ENCODE assay signal across 8 cellular contexts in the genomic region with DNA sequence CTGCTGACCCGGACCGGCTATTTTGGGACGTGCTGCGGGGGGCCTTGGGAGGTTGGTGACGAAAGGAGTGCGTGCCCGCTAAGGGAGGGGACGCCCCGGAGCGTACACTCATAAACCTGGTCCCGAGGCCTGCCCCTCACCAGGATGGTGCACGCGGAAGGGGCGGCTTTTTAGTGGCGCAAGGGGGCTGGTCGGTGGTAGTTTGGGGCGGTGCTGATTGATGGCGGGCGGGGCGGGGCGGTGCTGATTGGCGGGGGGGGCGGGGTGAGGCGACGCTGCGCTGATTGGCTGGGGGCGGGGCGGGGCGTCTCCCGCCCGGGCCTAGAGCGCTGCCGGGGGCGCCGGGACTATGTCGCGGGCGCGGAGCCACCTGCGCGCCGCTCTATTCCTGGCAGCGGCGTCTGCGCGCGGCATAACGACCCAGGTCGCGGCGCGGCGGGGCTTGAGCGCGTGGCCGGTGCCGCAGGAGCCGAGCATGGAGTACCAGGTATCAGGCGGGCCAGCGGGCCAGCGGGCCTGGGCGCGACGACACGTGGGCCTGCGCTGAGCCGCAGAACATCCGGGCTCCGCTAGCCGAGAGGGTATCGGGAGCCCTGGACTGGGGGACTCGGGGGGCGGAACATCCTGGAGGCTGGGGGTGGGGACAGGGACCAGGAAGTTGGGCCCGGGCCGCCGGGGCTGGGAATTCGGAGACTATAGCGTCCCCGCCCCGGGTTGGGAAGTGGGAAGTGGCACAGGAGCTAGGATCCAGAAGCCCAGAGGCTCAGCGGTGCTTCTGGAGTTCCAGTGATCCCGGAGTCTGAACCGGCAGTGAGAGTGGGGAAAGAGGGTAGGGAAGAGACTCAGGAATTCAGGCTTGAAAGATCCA. TPM values are rescaled to one million over a fixed set of nuclear protein-coding genes. Genes with fewer than 3 reads are reported as not detected.
DNase-seq lines count a peak whose midpoint lies in the region; ATAC-seq, FAIRE-seq and TF ChIP-seq lines count a peak whose summit lies in the region.

A gene with protein sequence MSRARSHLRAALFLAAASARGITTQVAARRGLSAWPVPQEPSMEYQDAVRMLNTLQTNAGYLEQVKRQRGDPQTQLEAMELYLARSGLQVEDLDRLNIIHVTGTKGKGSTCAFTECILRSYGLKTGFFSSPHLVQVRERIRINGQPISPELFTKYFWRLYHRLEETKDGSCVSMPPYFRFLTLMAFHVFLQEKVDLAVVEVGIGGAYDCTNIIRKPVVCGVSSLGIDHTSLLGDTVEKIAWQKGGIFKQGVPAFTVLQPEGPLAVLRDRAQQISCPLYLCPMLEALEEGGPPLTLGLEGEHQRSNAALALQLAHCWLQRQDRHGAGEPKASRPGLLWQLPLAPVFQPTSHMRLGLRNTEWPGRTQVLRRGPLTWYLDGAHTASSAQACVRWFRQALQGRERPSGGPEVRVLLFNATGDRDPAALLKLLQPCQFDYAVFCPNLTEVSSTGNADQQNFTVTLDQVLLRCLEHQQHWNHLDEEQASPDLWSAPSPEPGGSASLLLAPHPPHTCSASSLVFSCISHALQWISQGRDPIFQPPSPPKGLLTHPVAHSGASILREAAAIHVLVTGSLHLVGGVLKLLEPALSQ (plus strand): TSS at position 307 of the 868 bp plus-strand sequence. CDS start 43 bp downstream, at position 350.

- H3K4me3 Mint-ChIP-seq in central memory CD8-positive, alpha-beta T cell = peak within 1 kb of the TSS; percentile 93

- H3K27ac Mint-ChIP-seq in central memory CD8-positive, alpha-beta T cell (ENCODE audit: low read depth) = peak within 1 kb of the TSS; percentile 95

- TF ChIP-seq CTCF in kidney (IDR thresholded peaks at IDR 0.05; ENCODE audit: borderline replicate concordance, extremely low read depth, insufficient read depth) = no peak

- FAIRE-seq in kidney (lab: Jason Lieb, UNC) = no peak

- peaks cover 15% of the 10 kb centered on the region for H3K36me3 Mint-ChIP-seq in central memory CD8-positive, alpha-beta T cell (ENCODE audit: insufficient read depth)

- intact Hi-C loops in kidney (cut with DNase I) = no loop called here

- peaks cover 13 to 17% of the 10 kb centered on the region in 2 donors for H3K4me1 ChIP-seq in kidney (ENCODE audit: control insufficient read depth in 1 of 2, insufficient read depth in 1 of 2, low read depth in 1 of 2, low read length in 2 of 2)

- DNase-seq in AG08396 (ENCODE audit: low spot score) = peak; percentile 96
- DNase-seq in NCI-H446 (lab: John Stamatoyannopoulos, UW) = peak; percentile 70 to 85
- DNase-seq in activated CD4-positive, CD25-positive, alpha-beta regulatory T cell treated with anti-CD3 and anti-CD28 coated beads, Interleukin-2, amount 50 U/mL, for 72 hours = peak; percentile 83
- peak; percentile 60 to 72 for DNase-seq in central memory CD8-positive, alpha-beta T cell (ENCODE audit: low spot score in 2 of 2)
- peak; percentile 97 for DNase-seq in kidney
- peak; percentile 91 for DNase-seq in stimulated activated CD4-positive, alpha-beta T cell treated with anti-CD3 and anti-CD28 coated beads, Interleukin-15, amount 100 ng/mL, for 24 hours

- H3K4me1 Mint-ChIP-seq in central memory CD8-positive, alpha-beta T cell = peaks cover 24% of the 10 kb centered on the region

- peak within 1 kb of the TSS; percentile 94 to 95 for H3K27ac ChIP-seq in kidney (ENCODE audit: low read depth in 2 of 2, low read length in 2 of 2)

- peaks cover 4 to 8% of the 10 kb centered on the region in 2 donors for H3K36me3 ChIP-seq in kidney (ENCODE audit: control insufficient read depth in 1 of 2, insufficient read depth in 2 of 2, low read length in 2 of 2)

- no peaks in the 10 kb centered on the region for H3K9me3 Mint-ChIP-seq in central memory CD8-positive, alpha-beta T cell

- peak within 1 kb of the TSS; percentile 81 to 98 for H3K9ac ChIP-seq in kidney (ENCODE audit: low read length in 2 of 2)

- ATAC-seq in GM18873 (IDR thresholded peaks at IDR 0.05; ENCODE audit: low FRiP score, unreplicated experiment) (peak; percentile 48), HG03135 (IDR thresholded peaks at IDR 0.05; ENCODE audit: unreplicated experiment) (peak; percentile 67)
- peak; percentile 90 for ATAC-seq in central memory CD8-positive, alpha-beta T cell (replicated peaks; ENCODE audit: extremely low read depth, poor library complexity, severe bottlenecking)

- no peaks in the 10 kb centered on the region for H3K9me3 ChIP-seq in kidney (ENCODE audit: control insufficient read depth in 1 of 2, low read length in 2 of 2)

- H3K4me3 ChIP-seq in kidney (ENCODE audit: low read length in 2 of 2) = peak within 1 kb of the TSS; percentile 84 to 92

- no peaks in the 10 kb centered on the region for H3K27me3 Mint-ChIP-seq in central memory CD8-positive, alpha-beta T cell

RNA-seq across cellular contexts. Expression of the gene that starts here (rescaled TPM):
- total RNA-seq in kidney = 77.2 TPM
- 44.0 TPM for polyA plus RNA-seq in kidney (ENCODE audit: insufficient read depth, low read depth, low replicate concordance)

Comparison
In these comparisons a context has a peak if more than half of its experiments do, and no peak if none do; other contexts are left out.
1. Peak in every context shown above with its lines: DNase-seq, ATAC-seq, H3K4me3 ChIP-seq and H3K27ac ChIP-seq.